In the genomic region with DNA sequence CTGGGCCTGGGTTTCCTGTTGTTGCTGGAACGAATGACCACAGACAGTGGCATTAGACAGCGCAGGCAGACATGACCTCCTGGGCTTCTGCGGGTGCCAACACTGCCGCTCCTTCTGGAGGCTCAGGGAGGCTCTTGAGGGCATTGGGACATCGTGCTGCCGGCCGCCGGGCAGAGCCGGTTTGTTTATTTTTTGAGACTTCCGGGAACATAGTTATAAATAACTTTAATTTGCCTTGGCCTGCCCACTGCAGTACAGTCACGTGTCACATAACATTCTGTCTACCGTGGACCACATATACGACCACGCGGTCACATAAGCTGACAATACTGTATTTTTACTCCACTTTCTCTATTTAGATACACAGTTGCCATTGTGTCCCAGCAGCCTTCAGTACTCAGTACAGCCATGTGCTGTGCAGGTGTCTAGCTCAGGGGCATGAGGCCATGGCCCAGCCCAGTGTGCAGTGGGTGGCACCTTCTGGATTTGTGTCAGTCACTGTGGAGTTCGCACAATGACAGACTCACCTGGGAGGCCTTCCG, we compare ENCODE assay signal across 10 cellular contexts. TPM values are rescaled to one million over a fixed set of nuclear protein-coding genes. Genes with fewer than 3 reads are reported as not detected.
DNase-seq lines count a peak whose midpoint lies in the region; ATAC-seq, FAIRE-seq and TF ChIP-seq lines count a peak whose summit lies in the region.
"Had no signal": no experiment of that assay in that cellular context is flagged by ENCODE, and none has a peak within 500 bp of the region (broad histone marks: within the 10 kb centered on the region; RNA-seq: fewer than 3 reads in every experiment).

No MANE protein-coding gene starts in this region.

- no peak for TF ChIP-seq CTCF in right atrium auricular region (IDR thresholded peaks at IDR 0.05)

- H3K9me3 ChIP-seq in T-helper 17 cell (ENCODE audit: control insufficient read depth, low read length, poor library complexity, severe bottlenecking) (no peaks in the 10 kb centered on the region), right atrium auricular region (no peaks in the 10 kb centered on the region), GM23248 (ENCODE audit: low read depth) (no peaks in the 10 kb centered on the region)

- no peaks in the 10 kb centered on the region for H3K27me3 Mint-ChIP-seq in T-helper 17 cell
- no peaks in the 10 kb centered on the region for H3K27me3 Mint-ChIP-seq in stimulated activated naive B cell treated with anti-CD40 and anti-IgM and Interleukin-4, amounts not matched to agents 10 μg/mL and 1 μg/mL and 100 μg/mL, for 72 hours

- no peaks in the 10 kb centered on the region for H3K9me2 ChIP-seq in GM23248 (ENCODE audit: insufficient read depth)

- no peak for ATAC-seq in T-helper 17 cell
- no peak for ATAC-seq in stimulated activated naive B cell treated with anti-CD40 and anti-IgM and Interleukin-4, amounts not matched to agents 10 μg/mL and 1 μg/mL and 100 μg/mL, for 72 hours (replicated peaks)

- H4K20me1 ChIP-seq in GM23248 (ENCODE audit: insufficient read depth) = no peaks in the 10 kb centered on the region

- peaks cover 48% of the 10 kb centered on the region for H3K36me3 ChIP-seq in right atrium auricular region
- no peaks in the 10 kb centered on the region; the same call in 1 of the 2 replicates for H3K36me3 ChIP-seq in GM23248 (ENCODE audit: low read depth)

- no peaks in the 10 kb centered on the region for H3F3A ChIP-seq in GM23248 (ENCODE audit: insufficient read depth)

- H3K4me3 Mint-ChIP-seq in T-helper 17 cell = no peak overlapping the region
- no peak overlapping the region for H3K4me3 Mint-ChIP-seq in stimulated activated naive B cell treated with anti-CD40 and anti-IgM and Interleukin-4, amounts not matched to agents 10 μg/mL and 1 μg/mL and 100 μg/mL, for 72 hours

- H3K27me3 ChIP-seq in right atrium auricular region = no peaks in the 10 kb centered on the region
- no peaks in the 10 kb centered on the region for H3K27me3 ChIP-seq in GM23248 (replicated peaks; ENCODE audit: insufficient read depth)

- no peak overlapping the region for H3K4me2 ChIP-seq in GM23248 (ENCODE audit: unreplicated experiment)

- peak overlapping the region; percentile 78 to 83 for H3K27ac ChIP-seq in right atrium auricular region
- H3K27ac ChIP-seq in GM23248 = no peak overlapping the region
- H3K27ac ChIP-seq: WERI-Rb-1 had no signal

- H3K4me1 Mint-ChIP-seq in T-helper 17 cell = peaks cover 10% of the 10 kb centered on the region
- peaks cover 22 to 36% of the 10 kb centered on the region in 2 donors for H3K4me1 Mint-ChIP-seq in stimulated activated naive B cell treated with anti-CD40 and anti-IgM and Interleukin-4, amounts not matched to agents 10 μg/mL and 1 μg/mL and 100 μg/mL, for 72 hours

- FAIRE-seq in GM18507 (lab: Jason Lieb, UNC) = peak; percentile 84

- H3K4me3 ChIP-seq in right atrium auricular region (peak overlapping the region; percentile 3 to 35), GM23248 (no peak overlapping the region)

- H2AFZ ChIP-seq in GM23248 = no peak overlapping the region

- peak overlapping the region; percentile 54 for H3K27ac Mint-ChIP-seq in T-helper 17 cell
- H3K27ac Mint-ChIP-seq in stimulated activated naive B cell treated with anti-CD40 and anti-IgM and Interleukin-4, amounts not matched to agents 10 μg/mL and 1 μg/mL and 100 μg/mL, for 72 hours = peak overlapping the region; percentile 26

- no peak overlapping the region for H3K9ac ChIP-seq in GM23248

- in situ Hi-C loops in GM23248 (cut with MboI) = no loop called here

- H3K79me2 ChIP-seq in GM23248 (ENCODE audit: insufficient read depth) = 0 out of 2 replicates have a peak, but pooled peaks cover 7% of the 10 kb centered on the region

- no peaks in the 10 kb centered on the region for H3K9me3 Mint-ChIP-seq in stimulated activated naive B cell treated with anti-CD40 and anti-IgM and Interleukin-4, amounts not matched to agents 10 μg/mL and 1 μg/mL and 100 μg/mL, for 72 hours

- no peak for DNase-seq in GM18507 (ENCODE audit: extremely low spot score, insufficient read length, low read depth)
- no peak for DNase-seq in T-helper 17 cell
- DNase-seq in right atrium auricular region (ENCODE audit: low spot score) = no peak
- DNase-seq in stimulated activated naive B cell treated with anti-CD40 and anti-IgM and Interleukin-4, amounts not matched to agents 10 μg/mL and 1 μg/mL and 100 μg/mL, for 72 hours = no peak
- DNase-seq in DMS 273 treated with DMSO at 0.1 percent for 48 hours (lab: John Stamatoyannopoulos, UW) = no peak
- no peak for DNase-seq in effector CD8-positive, alpha-beta T cell (lab: John Stamatoyannopoulos, UW)
- no peak for DNase-seq in SIG-M5 (lab: John Stamatoyannopoulos, UW)
- DNase-seq in GM23248 = no peak
- DNase-seq: NCI-H1436, WERI-Rb-1 had no signal

- H3K4me1 ChIP-seq in right atrium auricular region (peaks cover 0 to 52% of the 10 kb centered on the region in 2 donors), GM23248 (ENCODE audit: insufficient read depth) (no peaks in the 10 kb centered on the region)

- H3K36me3 Mint-ChIP-seq in T-helper 17 cell (ENCODE audit: low read depth) = peaks cover 6% of the 10 kb centered on the region
- H3K36me3 Mint-ChIP-seq in stimulated activated naive B cell treated with anti-CD40 and anti-IgM and Interleukin-4, amounts not matched to agents 10 μg/mL and 1 μg/mL and 100 μg/mL, for 72 hours = peaks cover 40 to 60% of the 10 kb centered on the region in 2 donors

- WGBS in GM23248 (ENCODE audit: low coverage in 1 of 2, low lambda C conversion rate in 2 of 2, missing lambda C conversion rate in 2 of 2), 2 experiments = 80 to 83% methylated on average over 17 of the region's 17 CpGs

RNA-seq across cellular contexts. Expression of a gene that starts 8.2 kb away (rescaled TPM):
- total RNA-seq in T-helper 17 cell (1 to 10 TPM; 2.1 to 4.0 TPM), right atrium auricular region (10 to 100 TPM in 1 of 2 donors, 1 to 10 TPM in 1; 9.4 to 16.8 TPM)
- total RNA-seq in GM23248 (2014; rRNA removed; shearing (Covaris generic)) = 25.8 and 29.6 TPM in 2 replicates
- 4.1 and 5.0 TPM in 2 replicates for polyA plus RNA-seq in GM23248 (2016; fragmentation: Nextera tagmentation; extraction: Ambion mirVana)

RNA-seq across cellular contexts. Expression of a gene that starts 14.2 kb away (rescaled TPM):
- total RNA-seq in T-helper 17 cell = 10 to 100 TPM; 33.2 to 37.8 TPM
- total RNA-seq in right atrium auricular region = 10 to 100 TPM; 30.0 to 38.0 TPM
- total RNA-seq in GM23248 (2014; rRNA removed; shearing (Covaris generic)) = 65.0 and 69.6 TPM in 2 replicates
- 34.4 and 38.5 TPM in 2 replicates for polyA plus RNA-seq in GM23248 (2016; fragmentation: Nextera tagmentation; extraction: Ambion mirVana)

RNA-seq across cellular contexts. Expression of a gene that starts 18.2 kb away (rescaled TPM):
- total RNA-seq in T-helper 17 cell = under 1 TPM in 1 of 2 donors, not detected in 1; 0.62 TPM
- total RNA-seq in right atrium auricular region = not detected
- not detected in 2 replicates for total RNA-seq in GM23248 (2014; rRNA removed; shearing (Covaris generic))
- polyA plus RNA-seq in GM23248 (2016; fragmentation: Nextera tagmentation; extraction: Ambion mirVana) = not detected in 2 replicates

RNA-seq across cellular contexts. Expression of a gene that starts 28.2 kb away (rescaled TPM):
- total RNA-seq in T-helper 17 cell = 10 to 100 TPM; 81.0 to 90.5 TPM
- total RNA-seq in right atrium auricular region = 100 to 1,000 TPM; 310 to 394 TPM
- total RNA-seq in GM23248 (2014; rRNA removed; shearing (Covaris generic)) = 148 and 159 TPM in 2 replicates
- polyA plus RNA-seq in GM23248 (2016; fragmentation: Nextera tagmentation; extraction: Ambion mirVana) = 373 and 391 TPM in 2 replicates

RNA-seq across cellular contexts. Expression of a gene that starts 32.8 kb away (rescaled TPM):
- under 1 TPM; 0.42 to 0.91 TPM for total RNA-seq in T-helper 17 cell
- 10 to 100 TPM in 1 of 2 donors, 1 to 10 TPM in 1; 5.6 to 13.3 TPM for total RNA-seq in right atrium auricular region
- 0.32 TPM in 1 of 2 replicates, not detected in the other for total RNA-seq in GM23248 (2014; rRNA removed; shearing (Covaris generic))
- polyA plus RNA-seq in GM23248 (2016; fragmentation: Nextera tagmentation; extraction: Ambion mirVana) = not detected in 2 replicates
